9 cellular contexts compared by ENCODE assay signal in genomic region chr13:106917024-106917491, GRCh38.
DNase-seq lines count a peak whose midpoint lies in the region; ATAC-seq and TF ChIP-seq lines count a peak whose summit lies in the region.
"Had no signal": no experiment of that assay in that cellular context is flagged by ENCODE, and none has a peak within 500 bp of the region (broad histone marks: within the 10 kb centered on the region; RNA-seq: fewer than 3 reads in every experiment).

No MANE protein-coding gene starts in this region.

- H3K36me3 ChIP-seq in ACC112 (ENCODE audit: insufficient read depth, low read length): no peaks in the 10 kb centered on the region

- H2AFZ ChIP-seq in ACC112 (ENCODE audit: low read length, unreplicated experiment): peak overlapping the region; percentile 96

- H3K4me1 ChIP-seq in ACC112 (ENCODE audit: control insufficient read depth, insufficient read depth, low read length, unreplicated experiment): peaks cover 3% of the 10 kb centered on the region

- no peaks in the 10 kb centered on the region for H3K79me2 ChIP-seq in ACC112 (ENCODE audit: control insufficient read depth, insufficient read depth, low read length, unreplicated experiment)

- no peak overlapping the region for H3K27ac ChIP-seq in ACC112 (ENCODE audit: low read depth, low read length)

- TF ChIP-seq CTCF in foreskin fibroblast (IDR thresholded peaks at IDR 0.05; ENCODE audit: low read depth, low read length): no peak
- TF ChIP-seq CTCF in osteocyte (IDR thresholded peaks at IDR 0.05): no peak

- ATAC-seq in T-cell (replicated peaks in 1 of 4) (no peak), GM18520 (IDR thresholded peaks at IDR 0.05; ENCODE audit: unreplicated experiment) (no peak), HG02588 (IDR thresholded peaks at IDR 0.05; ENCODE audit: unreplicated experiment) (no peak), HG02973 (IDR thresholded peaks at IDR 0.05; ENCODE audit: unreplicated experiment) (no peak)

- H3K4me3 ChIP-seq in ACC112 (ENCODE audit: low read depth, low read length) (peak overlapping the region; percentile 90), foreskin fibroblast (ENCODE audit: low read depth in 1 of 2, low read length in 2 of 2) (peak overlapping the region; percentile 18 to 68)

- POLR2A ChIA-PET in T-cell (lab: Charles Lee): no interaction called here

- DNase-seq in T-cell: no peak
- peak; percentile 2 to 16 for DNase-seq in foreskin fibroblast
- DNase-seq in osteocyte (ENCODE audit: extremely low spot score, unreplicated experiment): no peak
- DNase-seq in DMS 273 (lab: John Stamatoyannopoulos, UW; ENCODE audit: unreplicated experiment): no peak

- no peak overlapping the region for H3K27ac Mint-ChIP-seq in T-cell
- no peak overlapping the region for H3K27ac Mint-ChIP-seq in osteocyte (ENCODE audit: unreplicated experiment)
- H3K27ac Mint-ChIP-seq: T-helper 1 cell treated with Interleukin-12 subunit alpha and Interleukin-12 subunit beta and Interleukin-4 antibody, amounts not matched to agents 30 μg/mL and 1 μg/mL, for 36 hours had no signal

- no peaks in the 10 kb centered on the region for H3K27me3 ChIP-seq in ACC112 (ENCODE audit: insufficient read depth, low read length)

- CTCF ChIA-PET in T-cell (lab: Charles Lee): no interaction called here

- no peaks in the 10 kb centered on the region for H3K9me3 Mint-ChIP-seq in T-cell
- H3K9me3 Mint-ChIP-seq in osteocyte (ENCODE audit: unreplicated experiment): no peaks in the 10 kb centered on the region
- H3K9me3 Mint-ChIP-seq: T-helper 1 cell treated with Interleukin-12 subunit alpha and Interleukin-12 subunit beta and Interleukin-4 antibody, amounts not matched to agents 30 μg/mL and 1 μg/mL, for 36 hours had no signal

- no peaks in the 10 kb centered on the region for H3K36me3 Mint-ChIP-seq in T-cell
- no peaks in the 10 kb centered on the region for H3K36me3 Mint-ChIP-seq in osteocyte (ENCODE audit: unreplicated experiment)

- peaks cover 11 to 16% (median 11%) of the 10 kb centered on the region in 3 donors for H3K4me1 Mint-ChIP-seq in T-cell
- H3K4me1 Mint-ChIP-seq in osteocyte (ENCODE audit: unreplicated experiment): peaks cover 18% of the 10 kb centered on the region

- H3K4me3 Mint-ChIP-seq in T-cell (peak overlapping the region; percentile 17 to 72 (median 72)), osteocyte (ENCODE audit: unreplicated experiment) (peak overlapping the region; percentile 56)

- H3K27me3 Mint-ChIP-seq in T-cell: peaks cover 21 to 22% of the 10 kb centered on the region in 2 donors
- H3K27me3 Mint-ChIP-seq in osteocyte (ENCODE audit: unreplicated experiment): peaks cover 20% of the 10 kb centered on the region

Comparison
In these comparisons a context has a peak if more than half of its experiments do, and no peak if none do; other contexts are left out.
1. DNase-seq: peak in foreskin fibroblast (2 of 2); none in T-cell (0 of 34), osteocyte (single experiment) and DMS 273 (single experiment).